ENCODE assay signal across 8 cellular contexts in the genomic region with DNA sequence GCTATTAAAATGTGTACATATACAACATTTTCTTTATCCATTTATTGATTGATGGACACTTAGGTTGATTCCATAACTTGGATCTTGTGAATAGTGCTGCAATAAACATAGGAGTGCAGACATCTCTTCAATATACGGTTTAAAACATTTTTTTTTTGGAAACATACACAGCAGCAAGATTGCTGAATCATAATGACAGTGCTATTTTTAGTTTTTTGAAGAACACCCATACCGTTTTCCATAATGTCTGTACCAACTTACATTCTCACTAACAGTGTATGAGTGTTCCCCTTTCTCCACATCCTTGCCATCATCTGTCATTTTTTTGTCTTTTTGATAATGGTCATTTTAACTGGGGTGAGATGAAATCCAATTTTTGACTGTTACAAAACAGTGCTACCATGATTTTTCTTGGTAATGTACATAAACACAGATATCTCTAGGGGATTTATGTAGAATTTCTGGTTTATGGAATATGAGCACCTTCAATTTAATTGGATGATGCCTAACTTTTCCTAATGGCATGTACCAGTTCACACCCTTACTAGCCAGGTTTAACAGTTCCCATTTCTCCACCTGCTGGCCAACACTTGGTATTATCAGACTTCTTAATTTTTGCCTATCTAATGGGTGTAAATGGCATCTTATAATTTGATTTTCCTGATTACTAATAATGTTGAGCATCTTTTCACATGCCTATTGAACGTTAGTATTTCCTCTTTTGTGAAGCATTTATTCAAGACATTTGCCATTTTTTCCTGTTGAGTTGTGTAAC. TPM values are rescaled to one million over a fixed set of nuclear protein-coding genes. Genes with fewer than 3 reads are reported as not detected.
DNase-seq lines count a peak whose midpoint lies in the region; ATAC-seq and TF ChIP-seq lines count a peak whose summit lies in the region.

No MANE protein-coding gene starts in this region.

- WGBS in lung, 2 donors = 19 to 21% methylated on average over 3 of the region's 3 CpGs

- H3K9me3 ChIP-seq in lung (ENCODE audit: control insufficient read depth in 2 of 2, insufficient read depth in 1 of 2, low read length in 1 of 2) = no peaks in the 10 kb centered on the region

- ATAC-seq in GM19023 (IDR thresholded peaks at IDR 0.05; ENCODE audit: unreplicated experiment) (peak; percentile 73), lung (ENCODE audit: insufficient read depth, low FRiP score) (no peak), HG03139 (IDR thresholded peaks at IDR 0.05; ENCODE audit: unreplicated experiment) (no peak), HG03045 (IDR thresholded peaks at IDR 0.05; ENCODE audit: unreplicated experiment) (no peak)

- no peaks in the 10 kb centered on the region for H3K4me1 ChIP-seq in lung (ENCODE audit: control insufficient read depth in 2 of 2, insufficient read depth in 2 of 2, low read length in 2 of 2)

- H3K4me3 ChIP-seq in NB4 (ENCODE audit: low read depth, low read length) (no peak overlapping the region), brain microvascular endothelial cell (ENCODE audit: low read depth, low read length) (no peak overlapping the region), lung (no peak overlapping the region)

- H3K36me3 ChIP-seq in brain microvascular endothelial cell (replicated peaks) = no peaks in the 10 kb centered on the region
- H3K36me3 ChIP-seq in lung (ENCODE audit: control insufficient read depth in 2 of 2, insufficient read depth in 2 of 2, low read length in 2 of 2) = no peaks in the 10 kb centered on the region

- TF ChIP-seq POLR2A in NB4 (IDR thresholded peaks at IDR 0.05; ENCODE audit: extremely low read depth, insufficient read length) = no peak

- no peaks in the 10 kb centered on the region for H3K36me3 Mint-ChIP-seq in activated T-cell treated with anti-CD3 and anti-CD28 coated beads, Interleukin-2, amount 50 U/mL, for 24 hours (ENCODE audit: low read depth)

- H3K27me3 ChIP-seq in brain microvascular endothelial cell (replicated peaks) (no peaks in the 10 kb centered on the region), lung (ENCODE audit: control insufficient read depth, insufficient read depth) (no peaks in the 10 kb centered on the region)

- H3K27ac ChIP-seq in brain microvascular endothelial cell (no peak overlapping the region), lung (ENCODE audit: low read depth in 1 of 2, low read length in 1 of 2) (no peak overlapping the region)

- no peak overlapping the region for H3K27ac Mint-ChIP-seq in activated T-cell treated with anti-CD3 and anti-CD28 coated beads, Interleukin-2, amount 50 U/mL, for 24 hours

- DNase-seq in DMS 273 treated with DMSO at 0.1 percent for 48 hours (lab: John Stamatoyannopoulos, UW) = peak; percentile 2
- peak; percentile 19 for DNase-seq in NB4 (ENCODE audit: low read depth)
- DNase-seq in brain microvascular endothelial cell = no peak
- no peak for DNase-seq in lung (ENCODE audit: low spot score)
- DNase-seq in activated T-cell treated with anti-CD3 and anti-CD28 coated beads, Interleukin-2, amount 50 U/mL, for 24 hours = no peak

- peaks cover 46% of the 10 kb centered on the region for H3K27me3 Mint-ChIP-seq in activated T-cell treated with anti-CD3 and anti-CD28 coated beads, Interleukin-2, amount 50 U/mL, for 24 hours

- TF ChIP-seq CTCF in NB4 (IDR thresholded peaks at IDR 0.05; ENCODE audit: low read depth, low read length) (no peak), brain microvascular endothelial cell (IDR thresholded peaks at IDR 0.05; ENCODE audit: low read depth, low read length, missing control alignments) (peak; percentile 55), lung (IDR thresholded peaks at IDR 0.05; ENCODE audit: control extremely low read depth, extremely low read depth) (peak; percentile 15)

- H3K4me1 Mint-ChIP-seq in activated T-cell treated with anti-CD3 and anti-CD28 coated beads, Interleukin-2, amount 50 U/mL, for 24 hours (ENCODE audit: low read depth) = peaks cover 32% of the 10 kb centered on the region

- H3K9me3 Mint-ChIP-seq in activated T-cell treated with anti-CD3 and anti-CD28 coated beads, Interleukin-2, amount 50 U/mL, for 24 hours = no peaks in the 10 kb centered on the region

- H3K4me3 Mint-ChIP-seq in activated T-cell treated with anti-CD3 and anti-CD28 coated beads, Interleukin-2, amount 50 U/mL, for 24 hours = no peak overlapping the region

- in situ Hi-C loops in brain microvascular endothelial cell (cut with HindIII; ENCODE audit: low pct_ligation_motif_present, low sequenced_read_pairs) = no loop called here

RNA-seq across cellular contexts. Expression of a gene that starts 21.0 kb away (rescaled TPM):
- total RNA-seq in lung = 1 to 10 TPM; 1.7 to 6.2 TPM
- 1 to 10 TPM; 1.2 to 3.3 TPM for polyA plus RNA-seq in lung

Comparison
In these comparisons a context has a peak if more than half of its experiments do, and no peak if none do; other contexts are left out.
1. DNase-seq: peak in DMS 273 treated with DMSO at 0.1 percent for 48 hours (single experiment) and NB4 (single experiment); none in brain microvascular endothelial cell (single experiment), lung (single experiment) and activated T-cell treated with anti-CD3 and anti-CD28 coated beads, Interleukin-2, amount 50 U/mL, for 24 hours (single experiment).